In genomic region chr16:3574195-3574594, GRCh38 we compare ENCODE assay signal across 13 cellular contexts. TPM values are rescaled to one million over a fixed set of nuclear protein-coding genes. Genes with fewer than 3 reads are reported as not detected.
"Had no signal": no experiment of that assay in that cellular context is flagged by ENCODE, and none has a peak within 500 bp of the region (broad histone marks: within the 10 kb centered on the region; RNA-seq: fewer than 3 reads in every experiment).

No MANE protein-coding gene starts in this region.

- H3K4me1 ChIP-seq: foreskin keratinocyte had no signal

- H3K27me3 ChIP-seq: dorsolateral prefrontal cortex, foreskin keratinocyte had no signal

- H3K36me3 ChIP-seq: sigmoid colon had no signal

- H3K4me1 Mint-ChIP-seq: nephron progenitor cell had no signal

- DNase-seq: activated B cell treated with CpG ODN at 0.5 μM for 24 hours; activated CD4-positive, alpha-beta T cell treated with anti-CD3 and anti-CD28 coated beads, Interleukin-2, amount 50 U/mL, for 1 hour; activated CD8-positive, alpha-beta memory T cell treated with anti-CD3 and anti-CD28 coated beads, Interleukin-2, amount 50 U/mL, for 4 hours; aorta; dorsolateral prefrontal cortex; foreskin keratinocyte; nephron progenitor cell; sigmoid colon; stimulated activated CD4-positive, alpha-beta T cell treated with anti-CD3 and anti-CD28 coated beads, Interleukin-2, amount 100 ng/mL, for 48 hours had no signal

- H3K27me3 Mint-ChIP-seq: activated B cell treated with CpG ODN at 0.5 μM for 24 hours; stimulated activated naive CD8-positive, alpha-beta T cell treated with anti-CD3 and anti-CD28 coated beads, Interleukin-15, Interleukin-2, amounts not matched to agents 100 ng/mL and 50 ng/mL, for 24 hours had no signal

- ATAC-seq: activated naive CD4-positive, alpha-beta T cell treated with anti-CD3 and anti-CD28 coated beads, Interleukin-2, amount 50 U/mL, for 72 hours; foreskin keratinocyte had no signal

- H3K4me3 ChIP-seq: dorsolateral prefrontal cortex, sigmoid colon, SK-N-MC had no signal

- H3K27ac Mint-ChIP-seq: nephron progenitor cell had no signal

- H3K4me3 Mint-ChIP-seq: activated B cell treated with CpG ODN at 0.5 μM for 24 hours; nephron progenitor cell; stimulated activated naive CD8-positive, alpha-beta T cell treated with anti-CD3 and anti-CD28 coated beads, Interleukin-15, Interleukin-2, amounts not matched to agents 100 ng/mL and 50 ng/mL, for 24 hours had no signal

- H3K27ac ChIP-seq: dorsolateral prefrontal cortex, foreskin keratinocyte, sigmoid colon, SK-N-MC had no signal

RNA-seq across cellular contexts. Expression of gene NLRC3, which starts 3.0 kb away (rescaled TPM):
- total RNA-seq: bronchial epithelial cell, foreskin keratinocyte had no signal
- polyA plus RNA-seq: foreskin keratinocyte had no signal
